40 cellular contexts compared by ENCODE assay signal in the genomic region with DNA sequence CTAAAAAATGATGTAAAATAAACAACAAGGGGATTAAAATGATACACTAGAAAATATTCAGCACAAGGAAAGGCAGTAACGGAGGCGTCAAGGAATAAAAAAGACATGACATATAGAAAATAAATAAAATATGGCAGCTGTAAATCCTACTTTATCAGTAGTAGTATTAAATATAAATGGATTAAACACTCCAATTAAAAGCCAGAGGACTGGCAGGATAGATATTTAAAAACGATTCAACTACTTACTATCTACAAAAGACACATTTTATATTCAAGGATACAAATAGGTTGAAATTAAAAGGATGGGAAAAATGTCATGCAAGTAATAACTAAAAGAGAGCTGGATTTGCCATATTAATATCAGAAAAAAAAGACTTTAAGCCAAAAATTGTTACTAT.
"Had no signal": no experiment of that assay in that cellular context is flagged by ENCODE, and none has a peak within 500 bp of the region (broad histone marks: within the 10 kb centered on the region; RNA-seq: fewer than 3 reads in every experiment).

No MANE protein-coding gene starts in this region.

- H3K36me3 Mint-ChIP-seq: activated naive CD4-positive, alpha-beta T cell treated with anti-CD3 and anti-CD28 coated beads, Interleukin-2, amount 10 ng/mL, durations not matched to agents 7 days and 5 days; activated naive CD4-positive, alpha-beta T cell treated with anti-CD3 and anti-CD28 coated beads, Interleukin-2, amount 50 U/mL, for 24 hours; activated naive CD4-positive, alpha-beta T cell treated with anti-CD3 and anti-CD28 coated beads, Interleukin-2, amount 50 U/mL, for 72 hours; activated naive CD8-positive, alpha-beta T cell; activated naive CD8-positive, alpha-beta T cell treated with anti-CD3 and anti-CD28 coated beads for 36 hours; activated naive CD8-positive, alpha-beta T cell treated with anti-CD3 and anti-CD28 coated beads, Interleukin-2, amount 10 ng/mL, durations not matched to agents 7 days and 5 days; brain had no signal

- H3K27me3 Mint-ChIP-seq: activated naive CD4-positive, alpha-beta T cell treated with anti-CD3 and anti-CD28 coated beads, Interleukin-2, amount 10 ng/mL, durations not matched to agents 7 days and 5 days; activated naive CD8-positive, alpha-beta T cell treated with anti-CD3 and anti-CD28 coated beads, Interleukin-2, amount 50 U/mL, for 24 hours; activated T-helper 17 cell treated with anti-CD3 and anti-CD28 coated beads, Interleukin-2, amount 50 U/mL, for 72 hours; brain; central memory CD8-positive, alpha-beta T cell had no signal

- H3K27ac ChIP-seq: adrenal gland, ascending aorta, body of pancreas, brain microvascular endothelial cell, breast epithelium, cardiac muscle cell had no signal

- DNase-seq: activated effector memory CD4-positive, alpha-beta T cell treated with anti-CD3 and anti-CD28 coated beads, Interleukin-2, amount 50 U/mL, for 16 hours; activated effector memory CD4-positive, alpha-beta T cell treated with Interleukin-2 at 50 U/mL for 16 hours; activated gamma-delta T cell; activated gamma-delta T cell treated with Interleukin-2 at 50 U/mL for 16 hours; activated naive CD4-positive, alpha-beta T cell; activated naive CD4-positive, alpha-beta T cell treated with anti-CD3 and anti-CD28 coated beads for 36 hours; activated naive CD4-positive, alpha-beta T cell treated with anti-CD3 and anti-CD28 coated beads, Interleukin-2, amount 10 ng/mL, durations not matched to agents 7 days and 5 days; activated naive CD4-positive, alpha-beta T cell treated with anti-CD3 and anti-CD28 coated beads, Interleukin-2, amount 50 U/mL, for 16 hours; activated naive CD4-positive, alpha-beta T cell treated with Interleukin-2 at 50 U/mL for 16 hours; activated naive CD8-positive, alpha-beta T cell treated with anti-CD3 and anti-CD28 coated beads for 36 hours; activated naive CD8-positive, alpha-beta T cell treated with anti-CD3 and anti-CD28 coated beads, Interleukin-2, amount 10 ng/mL, durations not matched to agents 7 days and 5 days; activated naive CD8-positive, alpha-beta T cell treated with anti-CD3 and anti-CD28 coated beads, Interleukin-2, amount 50 U/mL, for 24 hours; activated T-cell treated with anti-CD3 and anti-CD28 coated beads, Interleukin-2, amount 50 U/mL, for 1 hour; activated T-cell treated with anti-CD3 and anti-CD28 coated beads, Interleukin-2, amount 50 U/mL, for 24 hours; activated T-cell treated with anti-CD3 and anti-CD28 coated beads, Interleukin-2, amount 50 U/mL, for 4 hours; activated T-cell treated with anti-CD3 and anti-CD28 coated beads, Interleukin-2, amount 50 U/mL, for 48 hours; activated T-cell treated with anti-CD3 and anti-CD28 coated beads, Interleukin-2, amount 50 U/mL, for 72 hours; adrenal gland; amniotic stem cell; amygdala; anterior cingulate cortex; aorta; body of pancreas; brain microvascular endothelial cell; caudate nucleus; central memory CD4-positive, alpha-beta T cell; cerebellar nuclear complex had no signal

- H3K4me1 ChIP-seq: adrenal gland, ascending aorta, body of pancreas, breast epithelium had no signal

- H3K4me3 Mint-ChIP-seq: activated naive CD4-positive, alpha-beta T cell treated with anti-CD3 and anti-CD28 coated beads for 36 hours; activated naive CD4-positive, alpha-beta T cell treated with anti-CD3 and anti-CD28 coated beads, Interleukin-2, amount 10 ng/mL, durations not matched to agents 7 days and 5 days; activated naive CD4-positive, alpha-beta T cell treated with anti-CD3 and anti-CD28 coated beads, Interleukin-2, amount 50 U/mL, for 24 hours; activated naive CD8-positive, alpha-beta T cell; activated naive CD8-positive, alpha-beta T cell treated with anti-CD3 and anti-CD28 coated beads for 36 hours; activated naive CD8-positive, alpha-beta T cell treated with anti-CD3 and anti-CD28 coated beads, Interleukin-2, amount 10 ng/mL, durations not matched to agents 7 days and 5 days; activated naive CD8-positive, alpha-beta T cell treated with anti-CD3 and anti-CD28 coated beads, Interleukin-2, amount 50 U/mL, for 24 hours; activated T-cell treated with anti-CD3 and anti-CD28 coated beads, Interleukin-2, amount 50 U/mL, for 24 hours; activated T-cell treated with anti-CD3 and anti-CD28 coated beads, Interleukin-2, amount 50 U/mL, for 4 hours; activated T-cell treated with anti-CD3 and anti-CD28 coated beads, Interleukin-2, amount 50 U/mL, for 72 hours; activated T-helper 1 cell treated with anti-CD3 and anti-CD28 coated beads, Interleukin-12 subunit alpha, Interleukin-12 subunit beta, Interleukin-2, Interleukin-4 antibody, amounts not matched to agents 30 ng/mL and 10 ng/mL and 1 ng/mL, durations not matched to agents 14 hours and 24 hours and 36 hours; activated T-helper 17 cell treated with anti-CD3 and anti-CD28 coated beads, Interleukin-2, amount 50 U/mL, for 72 hours; brain; central memory CD8-positive, alpha-beta T cell had no signal

- H3K36me3 ChIP-seq: adrenal gland, ascending aorta, brain microvascular endothelial cell, breast epithelium, cardiac muscle cell had no signal

- H3K4me3 ChIP-seq: adrenal gland, ascending aorta, body of pancreas, breast epithelium, cardiac muscle cell had no signal

- H3K9me3 Mint-ChIP-seq: activated naive CD4-positive, alpha-beta T cell treated with anti-CD3 and anti-CD28 coated beads for 36 hours; activated naive CD4-positive, alpha-beta T cell treated with anti-CD3 and anti-CD28 coated beads, Interleukin-2, amount 10 ng/mL, durations not matched to agents 7 days and 5 days; activated naive CD4-positive, alpha-beta T cell treated with anti-CD3 and anti-CD28 coated beads, Interleukin-2, amount 50 U/mL, for 24 hours; activated naive CD4-positive, alpha-beta T cell treated with anti-CD3 and anti-CD28 coated beads, Interleukin-2, amount 50 U/mL, for 72 hours; activated naive CD8-positive, alpha-beta T cell treated with anti-CD3 and anti-CD28 coated beads for 36 hours; activated naive CD8-positive, alpha-beta T cell treated with anti-CD3 and anti-CD28 coated beads, Interleukin-2, amount 50 U/mL, for 24 hours; activated T-cell treated with anti-CD3 and anti-CD28 coated beads, Interleukin-2, amount 50 U/mL, for 24 hours; activated T-cell treated with anti-CD3 and anti-CD28 coated beads, Interleukin-2, amount 50 U/mL, for 4 hours; activated T-cell treated with anti-CD3 and anti-CD28 coated beads, Interleukin-2, amount 50 U/mL, for 72 hours; activated T-helper 1 cell treated with anti-CD3 and anti-CD28 coated beads, Interleukin-12 subunit alpha, Interleukin-12 subunit beta, Interleukin-2, Interleukin-4 antibody, amounts not matched to agents 30 ng/mL and 10 ng/mL and 1 ng/mL, durations not matched to agents 14 hours and 24 hours and 36 hours; activated T-helper 17 cell treated with anti-CD3 and anti-CD28 coated beads, Interleukin-2, amount 50 U/mL, for 72 hours; activated T-helper 2 cell treated with anti-CD3 and anti-CD28 coated beads, Interferon-gamma antibody, Interleukin-2, Interleukin-4, amounts not matched to agents 10 μg/mL and 5 μg/mL and 100 μg/mL, durations not matched to agents 14 hours and 24 hours and 36 hours; central memory CD8-positive, alpha-beta T cell had no signal

- ATAC-seq: activated naive CD4-positive, alpha-beta T cell treated with anti-CD3 and anti-CD28 coated beads, Interleukin-2, amount 50 U/mL, for 72 hours; activated naive CD8-positive, alpha-beta T cell treated with anti-CD3 and anti-CD28 coated beads, Interleukin-2, amount 50 U/mL, for 24 hours; activated T-cell treated with anti-CD3 and anti-CD28 coated beads, Interleukin-2, amount 50 U/mL, for 4 hours; activated T-cell treated with anti-CD3 and anti-CD28 coated beads, Interleukin-2, amount 50 U/mL, for 72 hours; activated T-helper 17 cell treated with anti-CD3 and anti-CD28 coated beads, Interleukin-2, amount 50 U/mL, for 72 hours; body of pancreas had no signal

- H3K9me3 ChIP-seq: adrenal gland, ascending aorta, body of pancreas, breast epithelium had no signal

- FAIRE-seq: astrocyte, bronchial epithelial cell had no signal

- H3K27me3 ChIP-seq: adrenal gland, ascending aorta, body of pancreas, brain microvascular endothelial cell, breast epithelium, cardiac muscle cell had no signal

- H3K27ac Mint-ChIP-seq: activated naive CD4-positive, alpha-beta T cell treated with anti-CD3 and anti-CD28 coated beads, Interleukin-2, amount 10 ng/mL, durations not matched to agents 7 days and 5 days; activated naive CD4-positive, alpha-beta T cell treated with anti-CD3 and anti-CD28 coated beads, Interleukin-2, amount 50 U/mL, for 24 hours; activated naive CD4-positive, alpha-beta T cell treated with anti-CD3 and anti-CD28 coated beads, Interleukin-2, amount 50 U/mL, for 72 hours; activated naive CD8-positive, alpha-beta T cell; activated naive CD8-positive, alpha-beta T cell treated with anti-CD3 and anti-CD28 coated beads for 36 hours; activated naive CD8-positive, alpha-beta T cell treated with anti-CD3 and anti-CD28 coated beads, Interleukin-2, amount 10 ng/mL, durations not matched to agents 7 days and 5 days; activated naive CD8-positive, alpha-beta T cell treated with anti-CD3 and anti-CD28 coated beads, Interleukin-2, amount 50 U/mL, for 24 hours; activated T-cell treated with anti-CD3 and anti-CD28 coated beads, Interleukin-2, amount 50 U/mL, for 24 hours; activated T-cell treated with anti-CD3 and anti-CD28 coated beads, Interleukin-2, amount 50 U/mL, for 72 hours; activated T-helper 1 cell treated with anti-CD3 and anti-CD28 coated beads, Interleukin-12 subunit alpha, Interleukin-12 subunit beta, Interleukin-2, Interleukin-4 antibody, amounts not matched to agents 30 ng/mL and 10 ng/mL and 1 ng/mL, durations not matched to agents 14 hours and 24 hours and 36 hours; activated T-helper 17 cell treated with anti-CD3 and anti-CD28 coated beads, Interleukin-2, amount 50 U/mL, for 72 hours; activated T-helper 2 cell treated with anti-CD3 and anti-CD28 coated beads, Interferon-gamma antibody, Interleukin-2, Interleukin-4, amounts not matched to agents 10 μg/mL and 5 μg/mL and 100 μg/mL, durations not matched to agents 14 hours and 24 hours and 36 hours; brain had no signal

- H3K4me1 Mint-ChIP-seq: activated naive CD4-positive, alpha-beta T cell treated with anti-CD3 and anti-CD28 coated beads, Interleukin-2, amount 10 ng/mL, durations not matched to agents 7 days and 5 days; activated naive CD4-positive, alpha-beta T cell treated with anti-CD3 and anti-CD28 coated beads, Interleukin-2, amount 50 U/mL, for 24 hours; activated naive CD8-positive, alpha-beta T cell treated with anti-CD3 and anti-CD28 coated beads for 36 hours; activated naive CD8-positive, alpha-beta T cell treated with anti-CD3 and anti-CD28 coated beads, Interleukin-2, amount 10 ng/mL, durations not matched to agents 7 days and 5 days; activated naive CD8-positive, alpha-beta T cell treated with anti-CD3 and anti-CD28 coated beads, Interleukin-2, amount 50 U/mL, for 24 hours; activated T-helper 17 cell treated with anti-CD3 and anti-CD28 coated beads, Interleukin-2, amount 50 U/mL, for 72 hours; central memory CD8-positive, alpha-beta T cell had no signal
